ENCODE assay signal across 1 cellular context in the genomic region with DNA sequence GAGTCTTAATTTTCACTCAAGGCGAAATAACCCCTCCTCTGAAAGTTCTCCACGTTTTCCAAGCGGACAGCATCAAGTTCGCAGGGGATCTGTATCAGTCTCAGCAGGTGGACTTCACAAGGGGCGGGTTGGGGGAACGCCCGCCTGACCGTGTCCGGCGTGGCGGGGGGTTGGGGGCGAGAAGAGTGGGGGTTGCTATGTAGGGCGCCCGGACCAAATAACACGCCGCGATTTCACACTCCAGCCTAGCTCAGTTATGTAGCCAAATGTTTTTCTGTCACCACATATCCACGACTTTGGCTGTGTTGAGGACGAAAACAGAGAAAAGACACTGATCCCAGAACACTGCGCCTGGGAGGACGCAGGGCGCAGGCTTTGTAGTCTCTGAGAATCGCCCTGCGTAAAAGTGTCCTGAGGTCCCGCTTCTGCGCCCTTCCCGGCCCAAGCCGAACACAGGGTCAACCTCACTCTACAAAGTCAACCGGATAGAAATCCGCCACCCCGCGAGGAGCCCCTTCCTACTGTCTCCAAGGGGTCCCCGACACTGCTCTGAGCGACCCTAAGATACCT.
TF ChIP-seq lines count a peak whose summit lies in the region.

No MANE protein-coding gene starts in this region.

TF ChIP-seq in neural cell, 6 proteins besides CTCF, POLR2A, EP300 and RAD21 (continued from another document):
- TF ChIP-seq EZH2 (IDR thresholded peaks at IDR 0.05; ENCODE audit: borderline replicate concordance, insufficient read depth, low read length, poor library complexity, severe bottlenecking) (no peak), MXI1 (conservative IDR thresholded peaks at IDR 0.05; ENCODE audit: poor library complexity, severe bottlenecking) (no peak), SMC3 (conservative IDR thresholded peaks at IDR 0.05; ENCODE audit: poor library complexity) (no peak)
